ENCODE assay signal across 8 cellular contexts in the genomic region with DNA sequence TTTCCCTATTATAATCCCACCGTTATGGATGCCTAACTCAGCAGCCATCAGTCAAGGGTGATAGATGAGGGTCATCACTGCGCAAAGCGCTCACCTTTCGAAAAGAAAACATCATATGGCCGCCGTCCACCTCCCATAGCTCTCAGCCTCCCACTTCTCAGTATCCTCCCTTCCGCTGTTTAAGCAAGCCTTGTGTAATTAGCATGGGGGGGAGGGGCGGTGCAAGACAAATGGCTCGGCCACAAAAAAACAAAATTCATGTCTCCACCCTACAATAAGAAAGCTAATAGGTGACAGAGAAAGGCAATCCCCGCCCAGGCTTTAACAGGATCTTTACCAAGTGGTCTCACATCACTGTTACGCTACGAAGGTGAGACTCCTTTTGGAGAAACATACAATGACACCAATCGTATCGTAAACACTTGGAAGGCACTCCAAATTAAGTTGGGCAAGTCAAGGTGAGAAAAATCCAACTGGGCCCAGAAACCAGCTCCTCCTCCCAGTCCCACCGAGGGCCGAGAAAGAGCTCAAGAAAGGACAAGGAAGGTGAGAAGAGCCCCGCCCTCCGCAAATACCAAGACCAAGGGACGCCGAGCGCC. TPM values are rescaled to one million over a fixed set of nuclear protein-coding genes. Genes with fewer than 3 reads are reported as not detected.
A peak's percentile ranks its signal among the peaks of the same experiment; 100 is the strongest.
DNase-seq lines count a peak whose midpoint lies in the region; ATAC-seq and TF ChIP-seq lines count a peak whose summit lies in the region.

No MANE protein-coding gene starts in this region.

- DNase-seq in NCI-H82 (lab: John Stamatoyannopoulos, UW), result peak; percentile 68
- DNase-seq in NCI-H82 treated with DMSO at 0.1 percent for 48 hours (lab: John Stamatoyannopoulos, UW; ENCODE audit: unreplicated experiment), result no peak
- peak; percentile 77 for DNase-seq in NAMALWA (ENCODE audit: low spot score)
- DNase-seq in activated CD4-positive, alpha-beta T cell treated with anti-CD3 and anti-CD28 coated beads for 24 hours (ENCODE audit: low read depth in 2 of 2), result peak; percentile 41 to 46
- peak; percentile 63 for DNase-seq in dermis blood vessel endothelial cell
- DNase-seq in lung (ENCODE audit: low spot score), result peak; percentile 69
- no peak for DNase-seq in NCI-H1092 treated with DMSO at 0.1 percent for 48 hours (lab: John Stamatoyannopoulos, UW)

- H3K27ac Mint-ChIP-seq in stimulated activated memory B cell treated with anti-CD40 and anti-IgM and Interleukin-4, amounts not matched to agents 10 μg/mL and 1 μg/mL and 100 μg/mL, for 72 hours, result peak overlapping the region; percentile 92

- 0 to 1% methylated on average over 21 of the region's 21 CpGs for WGBS in lung, 2 donors

- H3K9me3 ChIP-seq in lung (ENCODE audit: control insufficient read depth in 2 of 2, insufficient read depth in 1 of 2, low read length in 1 of 2), result no peaks in the 10 kb centered on the region

- no peaks in the 10 kb centered on the region for H3K27me3 Mint-ChIP-seq in stimulated activated memory B cell treated with anti-CD40 and anti-IgM and Interleukin-4, amounts not matched to agents 10 μg/mL and 1 μg/mL and 100 μg/mL, for 72 hours

- peak; percentile 13 for ATAC-seq in lung (ENCODE audit: insufficient read depth, low FRiP score)
- peak; percentile 46 for ATAC-seq in stimulated activated memory B cell treated with anti-CD40 and anti-IgM and Interleukin-4, amounts not matched to agents 10 μg/mL and 1 μg/mL and 100 μg/mL, for 72 hours

- peak overlapping the region; percentile 88 for H3K4me3 ChIP-seq in lung

- no peaks in the 10 kb centered on the region for H3K9me3 Mint-ChIP-seq in stimulated activated memory B cell treated with anti-CD40 and anti-IgM and Interleukin-4, amounts not matched to agents 10 μg/mL and 1 μg/mL and 100 μg/mL, for 72 hours

- H3K36me3 ChIP-seq in lung (ENCODE audit: control insufficient read depth in 2 of 2, insufficient read depth in 2 of 2, low read length in 2 of 2), result peaks cover 15 to 25% of the 10 kb centered on the region in 2 donors

- H3K36me3 Mint-ChIP-seq in stimulated activated memory B cell treated with anti-CD40 and anti-IgM and Interleukin-4, amounts not matched to agents 10 μg/mL and 1 μg/mL and 100 μg/mL, for 72 hours, result peaks cover 46% of the 10 kb centered on the region

- H3K4me3 Mint-ChIP-seq in stimulated activated memory B cell treated with anti-CD40 and anti-IgM and Interleukin-4, amounts not matched to agents 10 μg/mL and 1 μg/mL and 100 μg/mL, for 72 hours, result peak overlapping the region; percentile 84

- H3K4me1 ChIP-seq in lung (ENCODE audit: control insufficient read depth in 2 of 2, insufficient read depth in 2 of 2, low read length in 2 of 2), result peaks cover 9 to 20% of the 10 kb centered on the region in 2 donors

- no peak for TF ChIP-seq CTCF in lung (IDR thresholded peaks at IDR 0.05; ENCODE audit: control extremely low read depth, extremely low read depth)

- peak overlapping the region; percentile 89 to 96 for H3K27ac ChIP-seq in lung (ENCODE audit: low read depth in 1 of 2, low read length in 1 of 2)

- peaks cover 38% of the 10 kb centered on the region for H3K4me1 Mint-ChIP-seq in stimulated activated memory B cell treated with anti-CD40 and anti-IgM and Interleukin-4, amounts not matched to agents 10 μg/mL and 1 μg/mL and 100 μg/mL, for 72 hours

- H3K27me3 ChIP-seq in lung (ENCODE audit: control insufficient read depth, insufficient read depth), result no peaks in the 10 kb centered on the region

RNA-seq across cellular contexts. Expression of a gene that starts 0.6 kb away (rescaled TPM):
- 308 and 381 TPM in 2 replicates for total RNA-seq in dermis blood vessel endothelial cell
- total RNA-seq in lung, result 100 to 1,000 TPM; 316 to 418 TPM
- 100 to 1,000 TPM; 318 to 354 TPM for polyA plus RNA-seq in lung

RNA-seq across cellular contexts. Expression of a gene that starts 5.2 kb away (rescaled TPM):
- 0.19 and 0.51 TPM in 2 replicates for total RNA-seq in dermis blood vessel endothelial cell
- 1 to 10 TPM in 1 of 2 donors, under 1 TPM in 1; 0.28 to 1.5 TPM for total RNA-seq in lung
- polyA plus RNA-seq in lung, result under 1 TPM; 0.47 to 0.56 TPM

RNA-seq across cellular contexts. Expression of a gene that starts 6.2 kb away (rescaled TPM):
- total RNA-seq in dermis blood vessel endothelial cell (21.0 and 30.8 TPM in 2 replicates), lung (10 to 100 TPM; 13.5 to 19.2 TPM)
- polyA plus RNA-seq in lung, result 10 to 100 TPM; 18.9 to 32.2 TPM

RNA-seq across cellular contexts. Expression of a gene that starts 12.4 kb away (rescaled TPM):
- total RNA-seq in dermis blood vessel endothelial cell, result not detected in 2 replicates
- not detected for total RNA-seq in lung
- polyA plus RNA-seq in lung, result not detected

RNA-seq across cellular contexts. Expression of a gene that starts 30.9 kb away (rescaled TPM):
- total RNA-seq in dermis blood vessel endothelial cell (not detected in 2 replicates), lung (1 to 10 TPM in 1 of 2 donors, under 1 TPM in 1; 0.54 to 1.2 TPM)
- polyA plus RNA-seq in lung, result under 1 TPM; 0.28 to 0.40 TPM

Comparison
In these comparisons a context has a peak if more than half of its experiments do, and no peak if none do; other contexts are left out.
1. DNase-seq: peak in NCI-H82 (single experiment), NAMALWA (single experiment), activated CD4-positive, alpha-beta T cell treated with anti-CD3 and anti-CD28 coated beads for 24 hours (2 of 2), dermis blood vessel endothelial cell (single experiment) and lung (single experiment); none in NCI-H82 treated with DMSO at 0.1 percent for 48 hours (single experiment) and NCI-H1092 treated with DMSO at 0.1 percent for 48 hours (single experiment).